ENCODE assay signal across 13 cellular contexts in genomic region chr20:25356294-25356933, GRCh38. TPM values are rescaled to one million over a fixed set of nuclear protein-coding genes. Genes with fewer than 3 reads are reported as not detected.
DNase-seq lines count a peak whose midpoint lies in the region; ATAC-seq, FAIRE-seq and TF ChIP-seq lines count a peak whose summit lies in the region.
"Had no signal": no experiment of that assay in that cellular context is flagged by ENCODE, and none has a peak within 500 bp of the region (broad histone marks: within the 10 kb centered on the region; RNA-seq: fewer than 3 reads in every experiment).

No MANE protein-coding gene starts in this region.

- H3K4me2 ChIP-seq in HepG2 (ENCODE audit: low read depth, low read length), result no peak overlapping the region

- H3K27ac ChIP-seq in body of pancreas (peak overlapping the region; percentile 62 to 86 (median 80)), HepG2 (ENCODE audit: extremely low read length, insufficient read depth, low read length) (no peak overlapping the region)
- H3K27ac ChIP-seq: ascending aorta had no signal

- H3K36me3 ChIP-seq in body of pancreas (replicated peaks in 1 of 2; ENCODE audit: insufficient read depth in 1 of 2, low read depth in 2 of 2), result no peaks in the 10 kb centered on the region
- no peaks in the 10 kb centered on the region; a peak in 1 of 5 replicates for H3K36me3 ChIP-seq in HepG2 (replicated peaks in 1 of 2; ENCODE audit: control insufficient read depth in 1 of 2, insufficient read depth in 2 of 2, low read length in 2 of 2)
- H3K36me3 ChIP-seq: ascending aorta, Peyer's patch had no signal

- TF ChIP-seq RAD21 in HepG2 (CRISPR knock-in tag; IDR thresholded peaks at IDR 0.05), result no peak

- TF ChIP-seq EP300 in HepG2 (IDR thresholded peaks at IDR 0.05; ENCODE audit: low read depth in 2 of 2, low read length in 2 of 2), result no peak
- TF ChIP-seq EP300 in HepG2 (CRISPR knock-in tag; IDR thresholded peaks at IDR 0.05; ENCODE audit: borderline replicate concordance), result no peak

- no peak overlapping the region for H3K9ac ChIP-seq in HepG2 (ENCODE audit: insufficient read depth, low read depth, low read length)

- POLR2A ChIA-PET in HepG2 (lab: Yijun Ruan, JAX), result no interaction called here

- in situ Hi-C loops in HepG2 (cut with HindIII; ENCODE audit: extremely low pct_ligation_motif_present, low pct_unique_long_range_greater_than_20kb), result no loop called here
- in situ Hi-C loops in ACHN (cut with HindIII; ENCODE audit: low pct_ligation_motif_present, low pct_unique_long_range_greater_than_20kb, low sequenced_read_pairs), result no loop called here

- peaks cover 79% of the 10 kb centered on the region for H3K4me1 ChIP-seq in body of pancreas
- peaks cover 17% of the 10 kb centered on the region; the same call in 1 of the 2 replicates for H3K4me1 ChIP-seq in HepG2 (ENCODE audit: insufficient read depth, low read length)
- H3K4me1 ChIP-seq: ascending aorta had no signal

- intact Hi-C loops in body of pancreas (cut with DNase I) (no loop called here), HepG2 (cut with micrococcal nuclease; ENCODE audit: unreplicated experiment) (no loop called here)

- DNase-seq in DMS 273 (lab: John Stamatoyannopoulos, UW; ENCODE audit: unreplicated experiment) (peak; percentile 95), NCI-H2107 (lab: John Stamatoyannopoulos, UW) (peak; percentile 14), body of pancreas (peak; percentile 45 to 76 (median 72)), HepG2 (ENCODE audit: low spot score) (no peak), D721Med (ENCODE audit: insufficient read length, low spot score) (no peak), ACHN (no peak)
- DNase-seq in stimulated activated naive CD8-positive, alpha-beta T cell treated with anti-CD3 and anti-CD28 coated beads, Interleukin-15, Interleukin-2, amounts not matched to agents 100 U/mL and 50 U/mL, for 24 hours, result no peak
- DNase-seq: CD8-positive, alpha-beta T cell; Peyer's patch had no signal

- H4K20me1 ChIP-seq in HepG2 (ENCODE audit: insufficient read depth, low read length), result no peaks in the 10 kb centered on the region

- peak; percentile 55 for ATAC-seq in body of pancreas
- ATAC-seq in HepG2, result peak; percentile 14; the same call in 2 of the 3 replicates
- no peak for ATAC-seq in GM21717 (IDR thresholded peaks at IDR 0.05; ENCODE audit: unreplicated experiment)
- no peak for ATAC-seq in stimulated activated naive CD8-positive, alpha-beta T cell treated with anti-CD3 and anti-CD28 coated beads, Interleukin-15, Interleukin-2, amounts not matched to agents 100 U/mL and 50 U/mL, for 24 hours
- ATAC-seq: CD8-positive, alpha-beta T cell; natural killer cell treated with Interleukin-12 subunit alpha and Interleukin-12 subunit beta and Interleukin-15 and Interleukin-18, amount 100 ng/mL, for 72 hours had no signal

- BruUV-seq in HepG2 (replicated peaks; lab: Mats Ljungman, UMichigan), result no TSS peak

- no peak for TF ChIP-seq POLR2A in body of pancreas (IDR thresholded peaks at IDR 0.05)
- TF ChIP-seq POLR2A in HepG2 (IDR thresholded peaks at IDR 0.05; ENCODE audit: insufficient read depth in 1 of 2, low read depth in 2 of 2, low read length in 2 of 2), result no peak

- WGBS in body of pancreas, 2 donors, result 23 to 35% methylated on average over 9 of the region's 9 CpGs
- WGBS in HepG2 (ENCODE audit: low lambda C conversion rate), result 91% methylated on average over 9 of the region's 9 CpGs

- no peak overlapping the region for H2AFZ ChIP-seq in HepG2 (ENCODE audit: low read length)

- no peak for TF ChIP-seq CTCF in body of pancreas (IDR thresholded peaks at IDR 0.05)
- no peak for TF ChIP-seq CTCF in HepG2 (CRISPR knock-in tag; IDR thresholded peaks at IDR 0.05)
- no peak for TF ChIP-seq CTCF in D721Med (IDR thresholded peaks at IDR 0.05; ENCODE audit: insufficient read depth, missing control alignments)

- CTCF ChIA-PET in HepG2 (lab: Yijun Ruan, JAX; ENCODE audit: low intra/inter-chr PET ratio, low total read pairs), result no interaction called here

- no peak overlapping the region for H3K4me3 ChIP-seq in body of pancreas
- H3K4me3 ChIP-seq in HepG2 (replicated peaks in 1 of 3; ENCODE audit: insufficient read depth in 1 of 3, low read depth in 2 of 3, low read length in 3 of 3), result no peak overlapping the region
- H3K4me3 ChIP-seq: ascending aorta, Peyer's patch had no signal

- H3K79me2 ChIP-seq in HepG2 (ENCODE audit: insufficient read depth, low read length), result peaks cover 20% of the 10 kb centered on the region

- H3K27me3 ChIP-seq in body of pancreas (no peaks in the 10 kb centered on the region), HepG2 (ENCODE audit: control insufficient read depth in 1 of 2, insufficient read depth in 2 of 2, low read length in 2 of 2) (no peaks in the 10 kb centered on the region)
- H3K27me3 ChIP-seq: ascending aorta, Peyer's patch had no signal

- H3K9me3 ChIP-seq in body of pancreas, result no peaks in the 10 kb centered on the region
- no peaks in the 10 kb centered on the region for H3K9me3 ChIP-seq in HepG2 (ENCODE audit: low read length)
- H3K9me3 ChIP-seq: ascending aorta, Peyer's patch had no signal

- FAIRE-seq in HepG2 (lab: Jason Lieb, UNC) (no peak), D721Med (lab: Jason Lieb, UNC) (no peak)
- FAIRE-seq: islet of Langerhans had no signal

TF ChIP-seq in HepG2, 621 proteins besides CTCF, POLR2A, EP300 and RAD21 (continues in another document):
- TF ChIP-seq ZBTB38 (CRISPR knock-in tag; IDR thresholded peaks at IDR 0.05), result 0 out of 2 replicates have a peak, but pooled peaks have one; percentile 37

RNA-seq across cellular contexts. Expression of gene ABHD12, which starts 34.2 kb away (rescaled TPM):
- 100 to 1,000 TPM in 1 of 2 donors, 10 to 100 TPM in 1; 74.7 to 106 TPM for total RNA-seq in body of pancreas
- total RNA-seq in HepG2 (2016; rRNA removed; fragmentation: Illumina TruSeq; extraction: Trizol), result 43.1 and 72.1 TPM in 2 replicates
- 73.1 and 89.7 TPM in 2 replicates for total RNA-seq in HepG2 (2016; cell fraction: cytosol; rRNA removed; fragmentation: Illumina TruSeq; extraction: Trizol; ENCODE audit: low read depth)
- 38.1 and 70.5 TPM in 2 replicates for total RNA-seq in HepG2 (2016; cell fraction: insoluble cytoplasmic fraction; rRNA removed; fragmentation: Illumina TruSeq; extraction: Trizol)
- 99.5 and 113 TPM in 2 replicates for total RNA-seq in HepG2 (2016; cell fraction: membrane; rRNA removed; fragmentation: Illumina TruSeq; extraction: Trizol)
- 57.0 and 61.3 TPM in 2 replicates for total RNA-seq in HepG2 (2016; cell fraction: nucleus; rRNA removed; fragmentation: Illumina TruSeq; extraction: Trizol)
- polyA plus RNA-seq in HepG2 (2011; rRNA removed), result 23.5 and 28.9 TPM in 2 replicates
- polyA plus RNA-seq in HepG2 (2011; cell fraction: cytosol; rRNA removed), result 29.9 and 33.0 TPM in 2 replicates
- 27.9 TPM in 2 replicates for polyA plus RNA-seq in HepG2 (2011; cell fraction: nucleus; rRNA removed)
- polyA plus RNA-seq in HepG2 (2012), result 51.1 and 71.7 TPM in 2 replicates
- 72.8 and 82.5 TPM in 2 replicates for polyA plus RNA-seq in HepG2 (2016; cell fraction: cytosol; fragmentation: Illumina TruSeq; extraction: Trizol; ENCODE audit: low read depth)
- 45.4 and 52.7 TPM in 2 replicates for polyA plus RNA-seq in HepG2 (2016; cell fraction: insoluble cytoplasmic fraction; fragmentation: Illumina TruSeq; extraction: Trizol; ENCODE audit: low read depth)
- polyA plus RNA-seq in HepG2 (2016; cell fraction: membrane; fragmentation: Illumina TruSeq; extraction: Trizol; ENCODE audit: low read depth), result 96.3 and 99.8 TPM in 2 replicates
- polyA plus RNA-seq in HepG2 (2016; cell fraction: nucleus; fragmentation: Illumina TruSeq; extraction: Trizol; ENCODE audit: insufficient read depth, low read depth), result 89.1 and 91.9 TPM in 2 replicates
- polyA minus RNA-seq in HepG2 (2011; rRNA and poly(A)+ RNA removed; ENCODE audit: low replicate concordance), result 28.9 and 42.1 TPM in 2 replicates
- 18.7 and 23.4 TPM in 2 replicates for polyA minus RNA-seq in HepG2 (2011; cell fraction: cytosol; rRNA and poly(A)+ RNA removed)
- polyA minus RNA-seq in HepG2 (2011; cell fraction: nucleus; rRNA and poly(A)+ RNA removed), result 40.6 and 42.5 TPM in 2 replicates

RNA-seq across cellular contexts. Expression of gene GINS1, which starts 51.1 kb away (rescaled TPM):
- total RNA-seq in body of pancreas (under 1 TPM; 0.78 to 0.99 TPM), HepG2 (2016; rRNA removed; fragmentation: Illumina TruSeq; extraction: Trizol) (59.9 and 74.6 TPM in 2 replicates)
- total RNA-seq in HepG2 (2016; cell fraction: cytosol; rRNA removed; fragmentation: Illumina TruSeq; extraction: Trizol; ENCODE audit: low read depth), result 12.1 and 13.7 TPM in 2 replicates
- total RNA-seq in HepG2 (2016; cell fraction: insoluble cytoplasmic fraction; rRNA removed; fragmentation: Illumina TruSeq; extraction: Trizol), result 62.2 and 82.5 TPM in 2 replicates
- 27.4 and 32.8 TPM in 2 replicates for total RNA-seq in HepG2 (2016; cell fraction: membrane; rRNA removed; fragmentation: Illumina TruSeq; extraction: Trizol)
- total RNA-seq in HepG2 (2016; cell fraction: nucleus; rRNA removed; fragmentation: Illumina TruSeq; extraction: Trizol), result 30.1 and 33.0 TPM in 2 replicates
- 10.3 and 14.6 TPM in 2 replicates for polyA plus RNA-seq in HepG2 (2011; rRNA removed)
- 8.1 and 9.7 TPM in 2 replicates for polyA plus RNA-seq in HepG2 (2011; cell fraction: cytosol; rRNA removed)
- polyA plus RNA-seq in HepG2 (2011; cell fraction: nucleus; rRNA removed), result 5.7 and 6.6 TPM in 2 replicates
- 6.6 and 15.3 TPM in 2 replicates for polyA plus RNA-seq in HepG2 (2012)
- 3.4 and 3.7 TPM in 2 replicates for polyA plus RNA-seq in HepG2 (2016; cell fraction: cytosol; fragmentation: Illumina TruSeq; extraction: Trizol; ENCODE audit: low read depth)
- 62.2 and 68.3 TPM in 2 replicates for polyA plus RNA-seq in HepG2 (2016; cell fraction: insoluble cytoplasmic fraction; fragmentation: Illumina TruSeq; extraction: Trizol; ENCODE audit: low read depth)
- 11.0 and 11.7 TPM in 2 replicates for polyA plus RNA-seq in HepG2 (2016; cell fraction: membrane; fragmentation: Illumina TruSeq; extraction: Trizol; ENCODE audit: low read depth)
- 50.8 and 54.7 TPM in 2 replicates for polyA plus RNA-seq in HepG2 (2016; cell fraction: nucleus; fragmentation: Illumina TruSeq; extraction: Trizol; ENCODE audit: insufficient read depth, low read depth)
- 9.2 and 15.1 TPM in 2 replicates for polyA minus RNA-seq in HepG2 (2011; rRNA and poly(A)+ RNA removed; ENCODE audit: low replicate concordance)
- polyA minus RNA-seq in HepG2 (2011; cell fraction: cytosol; rRNA and poly(A)+ RNA removed), result 8.7 and 11.2 TPM in 2 replicates
- 8.8 and 9.4 TPM in 2 replicates for polyA minus RNA-seq in HepG2 (2011; cell fraction: nucleus; rRNA and poly(A)+ RNA removed)
- total RNA-seq: ascending aorta had no signal

Comparison
In these comparisons a context has a peak if more than half of its experiments do, and no peak if none do; other contexts are left out.
1. DNase-seq: peak in DMS 273 (single experiment), NCI-H2107 (single experiment) and body of pancreas (4 of 4); none in HepG2 (single experiment), D721Med (single experiment), stimulated activated naive CD8-positive, alpha-beta T cell treated with anti-CD3 and anti-CD28 coated beads, Interleukin-15, Interleukin-2, amounts not matched to agents 100 U/mL and 50 U/mL, for 24 hours (single experiment) and ACHN (single experiment).
2. ATAC-seq: peak in body of pancreas (single experiment) and HepG2 (single experiment); none in GM21717 (single experiment) and stimulated activated naive CD8-positive, alpha-beta T cell treated with anti-CD3 and anti-CD28 coated beads, Interleukin-15, Interleukin-2, amounts not matched to agents 100 U/mL and 50 U/mL, for 24 hours (single experiment).
3. RNA of gene GINS1, which starts 51.1 kb away (total RNA-seq): 12.1 to 82.5 TPM in HepG2; 0.78 to 0.99 TPM in body of pancreas; every median in the first group is over 4 times any median in the second.